20 cellular contexts compared by ENCODE assay signal in the genomic region with DNA sequence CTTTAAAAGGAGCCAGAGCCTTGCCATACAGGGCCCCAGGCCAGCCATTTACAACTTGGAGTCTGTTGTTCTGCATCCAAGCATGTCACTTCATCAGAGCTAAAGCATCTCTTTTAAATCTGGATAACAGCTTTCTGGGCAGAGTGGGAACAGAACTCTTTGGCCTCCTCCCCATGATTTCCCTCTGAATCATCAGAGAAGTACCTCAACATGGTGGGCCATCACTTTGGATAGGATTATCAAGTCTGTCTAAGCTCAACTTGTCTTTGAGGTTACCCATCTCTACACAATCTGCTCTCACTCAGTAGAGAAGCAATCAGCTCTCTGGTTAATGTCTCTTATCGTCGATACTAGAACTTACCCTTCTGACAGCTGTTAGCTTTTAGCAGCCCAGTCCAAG.
DNase-seq lines count a peak whose midpoint lies in the region; ATAC-seq and TF ChIP-seq lines count a peak whose summit lies in the region.
"Had no signal": no experiment of that assay in that cellular context is flagged by ENCODE, and none has a peak within 500 bp of the region (broad histone marks: within the 10 kb centered on the region; RNA-seq: fewer than 3 reads in every experiment).

No MANE protein-coding gene starts in this region.

- peak; percentile 35 for DNase-seq in AG10803 (ENCODE audit: low read depth)
- peak; percentile 44 for DNase-seq in ELF-1 (ENCODE audit: low read depth, low spot score)
- peak; percentile 82 for DNase-seq in amniotic epithelial cell (ENCODE audit: low read depth)
- no peak for DNase-seq in left lung
- no peak for DNase-seq in NCI-H1092 treated with DMSO at 0.1 percent for 48 hours (lab: John Stamatoyannopoulos, UW)
- no peak for DNase-seq in DMS114 treated with DMSO at 0.1 percent for 48 hours (lab: John Stamatoyannopoulos, UW; ENCODE audit: unreplicated experiment)
- DNase-seq: DMS79 treated with DMSO at 0.1 percent for 48 hours, GDM1, KG1, NCI-H1417 treated with DMSO at 0.1 percent for 48 hours, NCI-H187 treated with DMSO at 0.1 percent for 48 hours, NCI-H2227 treated with DMSO at 0.1 percent for 48 hours, NCI-H524 treated with DMSO at 0.1 percent for 48 hours, PC-3, RPMI8226, SHP77 treated with DMSO at 0.1 percent for 48 hours had no signal

- intact Hi-C loops in left lung (cut with DNase I): no loop called here

- H3K4me1 ChIP-seq in left lung: no peaks in the 10 kb centered on the region

- ATAC-seq in left lung: peak; percentile 39
- ATAC-seq in HG02884 (IDR thresholded peaks at IDR 0.05; ENCODE audit: unreplicated experiment): no peak
- ATAC-seq in HG02970 (IDR thresholded peaks at IDR 0.05; ENCODE audit: low FRiP score, unreplicated experiment): no peak
- ATAC-seq: PC-3 had no signal

- no peak overlapping the region for H3K27ac ChIP-seq in left lung
- H3K27ac ChIP-seq: C4-2B had no signal

- H3K36me3 ChIP-seq in left lung: no peaks in the 10 kb centered on the region
- H3K36me3 ChIP-seq: HAP-1 had no signal

- TF ChIP-seq CTCF in AG10803 (conservative IDR thresholded peaks at IDR 0.05; ENCODE audit: low read length): no peak
- no peak for TF ChIP-seq CTCF in left lung (IDR thresholded peaks at IDR 0.05)

- H3K4me3 ChIP-seq in AG10803 (ENCODE audit: low read length) (no peak overlapping the region), left lung (no peak overlapping the region)
- H3K4me3 ChIP-seq: HAP-1 had no signal

- H3K27me3 ChIP-seq in left lung: no peaks in the 10 kb centered on the region

- H3K9me3 ChIP-seq in left lung: no peaks in the 10 kb centered on the region
- H3K9me3 ChIP-seq: HAP-1 had no signal

Comparison
In these comparisons a context has a peak if more than half of its experiments do, and no peak if none do; other contexts are left out.
1. DNase-seq: peak in AG10803 (single experiment), ELF-1 (single experiment) and amniotic epithelial cell (single experiment); none in left lung (0 of 2), NCI-H1092 treated with DMSO at 0.1 percent for 48 hours (single experiment) and DMS114 treated with DMSO at 0.1 percent for 48 hours (single experiment).